17 cellular contexts compared by ENCODE assay signal in the genomic region with DNA sequence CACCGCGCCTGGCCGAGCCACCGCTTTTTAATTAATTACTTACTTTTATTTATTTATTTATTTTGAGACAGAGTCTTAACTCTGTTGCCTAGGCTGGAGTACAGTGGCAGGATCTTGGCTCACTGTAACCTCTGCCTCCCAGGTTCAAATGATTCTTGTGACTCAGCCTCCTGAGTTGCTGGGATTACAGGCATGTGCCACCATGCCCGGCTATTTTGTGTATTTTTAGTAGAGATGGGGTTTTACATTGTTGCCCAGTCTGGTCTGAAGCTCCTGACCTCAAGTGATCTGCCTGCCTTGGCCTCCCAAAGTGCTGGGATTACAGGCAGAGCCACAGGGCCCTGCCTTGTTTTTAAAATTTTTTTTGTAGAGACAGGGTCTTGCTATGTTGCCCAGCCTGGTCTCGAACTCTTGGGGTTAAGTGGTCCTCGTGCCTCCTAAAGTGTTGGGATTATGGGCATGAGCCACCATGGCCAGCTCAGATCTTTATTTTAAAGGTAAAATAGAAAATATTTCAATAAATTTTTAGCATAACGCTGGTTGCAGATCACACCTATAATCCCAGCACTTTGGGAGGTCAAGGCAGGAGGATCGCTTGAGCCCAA. TPM values are rescaled to one million over a fixed set of nuclear protein-coding genes. Genes with fewer than 3 reads are reported as not detected.
DNase-seq lines count a peak whose midpoint lies in the region; ATAC-seq and TF ChIP-seq lines count a peak whose summit lies in the region.
"Had no signal": no experiment of that assay in that cellular context is flagged by ENCODE, and none has a peak within 500 bp of the region (broad histone marks: within the 10 kb centered on the region; RNA-seq: fewer than 3 reads in every experiment).

No MANE protein-coding gene starts in this region.

- in situ Hi-C loops in gastrocnemius medialis (cut with MboI; ENCODE audit: low sequenced_read_pairs in 4 of 4), result no loop called here

- intact Hi-C loops in activated naive CD4-positive, alpha-beta T cell treated with anti-CD3 and anti-CD28 coated beads for 36 hours (cut with micrococcal nuclease), result loop anchor here (5.0 kb wide), 1 partner anchor 168 kb away; no protein-coding TSS in a partner anchor
- intact Hi-C loops in gastrocnemius medialis (cut with DNase I; ENCODE audit: low total_unique reads) (no loop called here), mucosa of descending colon (cut with DNase I, micrococcal nuclease) (no loop called here)

- no peaks in the 10 kb centered on the region for H3K9me3 ChIP-seq in gastrocnemius medialis
- H3K9me3 ChIP-seq in mucosa of descending colon, result no peaks in the 10 kb centered on the region
- H3K9me3 ChIP-seq: ovary, Peyer's patch, SK-N-SH had no signal

- H3K4me1 ChIP-seq in gastrocnemius medialis, result peaks cover 6 to 21% of the 10 kb centered on the region in 2 donors
- peaks cover 8% of the 10 kb centered on the region for H3K4me1 ChIP-seq in mucosa of descending colon (ENCODE audit: low read depth)

- no peak for TF ChIP-seq POLR2A in gastrocnemius medialis (IDR thresholded peaks at IDR 0.05)

- peak overlapping the region; percentile 96 for H3K27ac Mint-ChIP-seq in activated naive CD4-positive, alpha-beta T cell treated with anti-CD3 and anti-CD28 coated beads for 36 hours
- no peak overlapping the region for H3K27ac Mint-ChIP-seq in WTC11
- H3K27ac Mint-ChIP-seq in effector memory CD8-positive, alpha-beta T cell, result peak overlapping the region; percentile 89 to 99

- peak overlapping the region; percentile 16 for H3K4me3 Mint-ChIP-seq in activated naive CD4-positive, alpha-beta T cell treated with anti-CD3 and anti-CD28 coated beads for 36 hours
- H3K4me3 Mint-ChIP-seq in WTC11, result no peak overlapping the region
- H3K4me3 Mint-ChIP-seq in effector memory CD8-positive, alpha-beta T cell, result peak overlapping the region; percentile 57 to 59

- H3K4me3 ChIP-seq in gastrocnemius medialis (no peak overlapping the region), mucosa of descending colon (no peak overlapping the region)
- H3K4me3 ChIP-seq: ovary, Peyer's patch had no signal

- ATAC-seq in WTC11 (no peak), gastrocnemius medialis (peak in 1 of 2 donors; percentile 8), mucosa of descending colon (no peak), HG03342 (IDR thresholded peaks at IDR 0.05; ENCODE audit: unreplicated experiment) (no peak)
- ATAC-seq in effector memory CD8-positive, alpha-beta T cell (replicated peaks), result no peak

- H3K36me3 ChIP-seq in gastrocnemius medialis (peaks cover 0 to 26% of the 10 kb centered on the region in 2 donors), mucosa of descending colon (ENCODE audit: low read depth) (no peaks in the 10 kb centered on the region)
- H3K36me3 ChIP-seq: ovary had no signal

- TF ChIP-seq CTCF in WTC11 (IDR thresholded peaks at IDR 0.05), result no peak
- TF ChIP-seq CTCF in gastrocnemius medialis (IDR thresholded peaks at IDR 0.05 in 4 of 5, conservative IDR thresholded peaks at IDR 0.05 in 1 of 5), result no peak
- TF ChIP-seq CTCF in mucosa of descending colon (IDR thresholded peaks at IDR 0.05), result no peak

- CTCF ChIA-PET in activated naive CD4-positive, alpha-beta T cell treated with anti-CD3 and anti-CD28 coated beads for 36 hours (lab: Charles Lee), result no interaction called here
- CTCF ChIA-PET in WTC11 (lab: Charles Lee), result interaction anchor here (1.2 kb wide), 1 partner anchor 89 kb away, joined by 3 read pairs; no protein-coding TSS in a partner anchor

- no peaks in the 10 kb centered on the region for H3K27me3 ChIP-seq in gastrocnemius medialis
- H3K27me3 ChIP-seq: ovary, Peyer's patch had no signal

- H3K27me3 Mint-ChIP-seq in activated naive CD4-positive, alpha-beta T cell treated with anti-CD3 and anti-CD28 coated beads for 36 hours (ENCODE audit: low read depth), result no peaks in the 10 kb centered on the region
- H3K27me3 Mint-ChIP-seq in WTC11 (ENCODE audit: low read depth), result no peaks in the 10 kb centered on the region
- no peaks in the 10 kb centered on the region for H3K27me3 Mint-ChIP-seq in effector memory CD8-positive, alpha-beta T cell

- peak overlapping the region in 3 of 4 donors; percentile 32 to 79 (median 79) for H3K27ac ChIP-seq in gastrocnemius medialis
- H3K27ac ChIP-seq: ovary had no signal

- no peaks in the 10 kb centered on the region for H3K9me3 Mint-ChIP-seq in activated naive CD4-positive, alpha-beta T cell treated with anti-CD3 and anti-CD28 coated beads for 36 hours
- no peaks in the 10 kb centered on the region for H3K9me3 Mint-ChIP-seq in WTC11
- no peaks in the 10 kb centered on the region for H3K9me3 Mint-ChIP-seq in effector memory CD8-positive, alpha-beta T cell

- H3K4me1 Mint-ChIP-seq in activated naive CD4-positive, alpha-beta T cell treated with anti-CD3 and anti-CD28 coated beads for 36 hours (ENCODE audit: low read depth), result peaks cover 21% of the 10 kb centered on the region
- peaks cover 3% of the 10 kb centered on the region; the same call in 1 of the 2 replicates for H3K4me1 Mint-ChIP-seq in WTC11
- H3K4me1 Mint-ChIP-seq in effector memory CD8-positive, alpha-beta T cell (ENCODE audit: low read depth in 2 of 2), result peaks cover 18 to 28% of the 10 kb centered on the region in 2 donors

- POLR2A ChIA-PET in WTC11 (lab: Charles Lee), result no interaction called here

- DNase-seq in activated naive CD4-positive, alpha-beta T cell treated with anti-CD3 and anti-CD28 coated beads for 36 hours, result no peak
- no peak for DNase-seq in activated naive CD4-positive, alpha-beta T cell (lab: John Stamatoyannopoulos, UW)
- DNase-seq in WTC11 (ENCODE audit: low spot score) (no peak), gastrocnemius medialis (no peak), mucosa of descending colon (no peak)
- DNase-seq in effector memory CD8-positive, alpha-beta T cell, result no peak
- DNase-seq in stimulated activated CD4-positive, alpha-beta T cell treated with anti-CD3 and anti-CD28 coated beads, Interleukin-12 subunit alpha, Interleukin-12 subunit beta, amount 100 ng/mL, for 4 hours, result no peak
- DNase-seq: effector memory CD4-positive, alpha-beta T cell; hypothalamus; NCI-H1436 treated with DMSO at 0.1 percent for 48 hours; NCI-H2227 treated with DMSO at 0.1 percent for 48 hours; Peyer's patch; SK-N-SH; stimulated activated CD4-positive, alpha-beta T cell treated with anti-CD3 and anti-CD28 coated beads, Interleukin-4, amount 100 ng/mL, for 24 hours had no signal

- peaks cover 7% of the 10 kb centered on the region for H3K36me3 Mint-ChIP-seq in activated naive CD4-positive, alpha-beta T cell treated with anti-CD3 and anti-CD28 coated beads for 36 hours (ENCODE audit: low read depth)
- peaks cover 6% of the 10 kb centered on the region; the same call in 1 of the 2 replicates for H3K36me3 Mint-ChIP-seq in WTC11
- H3K36me3 Mint-ChIP-seq in effector memory CD8-positive, alpha-beta T cell (ENCODE audit: insufficient read depth), result peaks cover 18% of the 10 kb centered on the region

TF ChIP-seq in WTC11, 78 proteins besides CTCF, POLR2A, EP300 and RAD21:
- TF ChIP-seq FOXP4 (CRISPR knock-in tag; IDR thresholded peaks at IDR 0.05), result no peak
- peak; percentile 51; the same call in 1 of the 2 replicates for TF ChIP-seq ZNF121 (CRISPR knock-in tag; IDR thresholded peaks at IDR 0.05)

RNA-seq across cellular contexts. Expression of gene NUDT16L1, which starts 18.3 kb away (rescaled TPM):
- 10 to 100 TPM; 20.0 to 20.7 TPM for total RNA-seq in activated naive CD4-positive, alpha-beta T cell treated with anti-CD3 and anti-CD28 coated beads for 36 hours
- total RNA-seq in WTC11 (2021) (41.8 to 45.8 TPM (median 42.0 TPM) in 3 replicates), gastrocnemius medialis (10 to 100 TPM in 1 of 4 donors, 1 to 10 TPM in 3; 7.4 to 10.2 (median 8.8) TPM), mucosa of descending colon (10 to 100 TPM; 28.3 to 47.8 (median 40.4) TPM)

RNA-seq across cellular contexts. Expression of gene MGRN1, which starts 50.4 kb away (rescaled TPM):
- 10 to 100 TPM; 46.3 to 48.8 TPM for total RNA-seq in activated naive CD4-positive, alpha-beta T cell treated with anti-CD3 and anti-CD28 coated beads for 36 hours
- total RNA-seq in WTC11 (2021), result 79.4 to 88.8 TPM (median 80.7 TPM) in 3 replicates
- 10 to 100 TPM; 33.8 to 62.9 (median 55.0) TPM for total RNA-seq in gastrocnemius medialis
- total RNA-seq in mucosa of descending colon, result 10 to 100 TPM; 72.3 to 80.2 (median 77.0) TPM

RNA-seq across cellular contexts. Expression of gene ANKS3, which starts 59.0 kb away (rescaled TPM):
- total RNA-seq in activated naive CD4-positive, alpha-beta T cell treated with anti-CD3 and anti-CD28 coated beads for 36 hours, result 10 to 100 TPM in 1 of 2 experiments, 1 to 10 TPM in 1; 8.2 to 11.7 TPM
- total RNA-seq in WTC11 (2021) (28.6 to 35.6 TPM (median 31.5 TPM) in 3 replicates), gastrocnemius medialis (10 to 100 TPM in 1 of 4 donors, 1 to 10 TPM in 3; 6.7 to 16.6 (median 9.0) TPM), mucosa of descending colon (10 to 100 TPM; 18.2 to 32.3 (median 21.3) TPM)

RNA-seq across cellular contexts. Expression of gene DNAAF8, which starts 59.3 kb away (rescaled TPM):
- total RNA-seq in activated naive CD4-positive, alpha-beta T cell treated with anti-CD3 and anti-CD28 coated beads for 36 hours, result under 1 TPM in 1 of 2 experiments, not detected in 1; 0.07 TPM
- total RNA-seq in WTC11 (2021) (0.09 to 0.41 TPM (median 0.14 TPM) in 3 replicates), gastrocnemius medialis (1 to 10 TPM in 2 of 4 donors, under 1 TPM in 2; 0.44 to 1.2 (median 0.91) TPM), mucosa of descending colon (1 to 10 TPM in 1 of 3 donors, under 1 TPM in 2; 0.22 to 1.8 (median 0.98) TPM)
- total RNA-seq: mononuclear cell, Peyer's patch had no signal
